Comparison of ENCODE assay signal across 9 cellular contexts in genomic region chr9:73153793-73154227, GRCh38. TPM values are rescaled to one million over a fixed set of nuclear protein-coding genes. Genes with fewer than 3 reads are reported as not detected.
DNase-seq lines count a peak whose midpoint lies in the region; ATAC-seq and TF ChIP-seq lines count a peak whose summit lies in the region.
"Had no signal": no experiment of that assay in that cellular context is flagged by ENCODE, and none has a peak within 500 bp of the region (broad histone marks: within the 10 kb centered on the region; RNA-seq: fewer than 3 reads in every experiment).

No MANE protein-coding gene starts in this region.

- no peaks in the 10 kb centered on the region for H3K27me3 Mint-ChIP-seq in stimulated activated naive CD8-positive, alpha-beta T cell treated with anti-CD3 and anti-CD28 coated beads, Interleukin-15, Interleukin-2, amounts not matched to agents 100 ng/mL and 50 ng/mL, for 24 hours

- intact Hi-C loops in lower lobe of right lung (cut with DNase I) = no loop called here

- H3K9me3 Mint-ChIP-seq in stimulated activated naive CD8-positive, alpha-beta T cell treated with anti-CD3 and anti-CD28 coated beads, Interleukin-15, Interleukin-2, amounts not matched to agents 100 ng/mL and 50 ng/mL, for 24 hours = no peaks in the 10 kb centered on the region

- H3K4me1 Mint-ChIP-seq in stimulated activated naive CD8-positive, alpha-beta T cell treated with anti-CD3 and anti-CD28 coated beads, Interleukin-15, Interleukin-2, amounts not matched to agents 100 ng/mL and 50 ng/mL, for 24 hours (ENCODE audit: low read depth) = peaks cover 99% of the 10 kb centered on the region

- H3K4me3 Mint-ChIP-seq in stimulated activated naive CD8-positive, alpha-beta T cell treated with anti-CD3 and anti-CD28 coated beads, Interleukin-15, Interleukin-2, amounts not matched to agents 100 ng/mL and 50 ng/mL, for 24 hours = peak overlapping the region; percentile 77

- ATAC-seq in stimulated activated naive CD8-positive, alpha-beta T cell treated with anti-CD3 and anti-CD28 coated beads, Interleukin-15, Interleukin-2, amounts not matched to agents 100 U/mL and 50 U/mL, for 24 hours = no peak
- ATAC-seq in lower lobe of right lung (peak; percentile 42 to 48), HG03108 (IDR thresholded peaks at IDR 0.05; ENCODE audit: unreplicated experiment) (no peak)

- H3K4me3 ChIP-seq in astrocyte of the spinal cord (ENCODE audit: low read depth, low read length) (peak overlapping the region; percentile 87), lower lobe of right lung (peak overlapping the region; percentile 53)

- H3K9me3 ChIP-seq in lower lobe of right lung = no peaks in the 10 kb centered on the region

- H3K36me3 Mint-ChIP-seq in stimulated activated naive CD8-positive, alpha-beta T cell treated with anti-CD3 and anti-CD28 coated beads, Interleukin-15, Interleukin-2, amounts not matched to agents 100 ng/mL and 50 ng/mL, for 24 hours (ENCODE audit: low read depth) = peaks cover 12% of the 10 kb centered on the region

- H3K36me3 ChIP-seq in lower lobe of right lung = peaks cover 8% of the 10 kb centered on the region

- H3K27me3 ChIP-seq in lower lobe of right lung (ENCODE audit: low read depth) = no peaks in the 10 kb centered on the region

- DNase-seq in stimulated activated naive CD8-positive, alpha-beta T cell treated with anti-CD3 and anti-CD28 coated beads, Interleukin-15, Interleukin-2, amounts not matched to agents 100 U/mL and 50 U/mL, for 24 hours = no peak
- DNase-seq in astrocyte of the spinal cord (ENCODE audit: low read depth, low spot score) = no peak
- DNase-seq in lower lobe of right lung = no peak
- no peak for DNase-seq in NCI-H524 treated with DMSO at 0.1 percent for 48 hours (lab: John Stamatoyannopoulos, UW)
- no peak for DNase-seq in LoVo (ENCODE audit: low spot score)
- no peak for DNase-seq in GM13976 (ENCODE audit: low spot score)
- DNase-seq: NCI-H1105 had no signal

- peaks cover 70% of the 10 kb centered on the region for H3K4me1 ChIP-seq in lower lobe of right lung

- in situ Hi-C loops in astrocyte of the spinal cord (cut with HindIII; ENCODE audit: low sequenced_read_pairs) = no loop called here
- in situ Hi-C loops in GM13976 (cut with MboI; ENCODE audit: low sequenced_read_pairs, unreplicated experiment) = no loop called here

- H3K27ac ChIP-seq in lower lobe of right lung = peak overlapping the region; percentile 89

- TF ChIP-seq CTCF in astrocyte of the spinal cord (IDR thresholded peaks at IDR 0.05; ENCODE audit: low read depth, low read length) = no peak
- no peak for TF ChIP-seq CTCF in lower lobe of right lung (IDR thresholded peaks at IDR 0.05)
- no peak for TF ChIP-seq CTCF in GM13976 (IDR thresholded peaks at IDR 0.05; ENCODE audit: borderline replicate concordance, control extremely low read depth, extremely low read depth, insufficient read depth, missing control alignments)

- H3K27ac Mint-ChIP-seq in stimulated activated naive CD8-positive, alpha-beta T cell treated with anti-CD3 and anti-CD28 coated beads, Interleukin-15, Interleukin-2, amounts not matched to agents 100 ng/mL and 50 ng/mL, for 24 hours = peak overlapping the region; percentile 92

RNA-seq across cellular contexts. Expression of gene ANXA1, which starts 2.1 kb away (rescaled TPM):
- 340 TPM for total RNA-seq in lower lobe of right lung

Comparison
In these comparisons a context has a peak if more than half of its experiments do, and no peak if none do; other contexts are left out.
1. ATAC-seq: peak in lower lobe of right lung (2 of 2); none in stimulated activated naive CD8-positive, alpha-beta T cell treated with anti-CD3 and anti-CD28 coated beads, Interleukin-15, Interleukin-2, amounts not matched to agents 100 U/mL and 50 U/mL, for 24 hours (single experiment) and HG03108 (single experiment).